Comparison of ENCODE assay signal across 17 cellular contexts in the genomic region with DNA sequence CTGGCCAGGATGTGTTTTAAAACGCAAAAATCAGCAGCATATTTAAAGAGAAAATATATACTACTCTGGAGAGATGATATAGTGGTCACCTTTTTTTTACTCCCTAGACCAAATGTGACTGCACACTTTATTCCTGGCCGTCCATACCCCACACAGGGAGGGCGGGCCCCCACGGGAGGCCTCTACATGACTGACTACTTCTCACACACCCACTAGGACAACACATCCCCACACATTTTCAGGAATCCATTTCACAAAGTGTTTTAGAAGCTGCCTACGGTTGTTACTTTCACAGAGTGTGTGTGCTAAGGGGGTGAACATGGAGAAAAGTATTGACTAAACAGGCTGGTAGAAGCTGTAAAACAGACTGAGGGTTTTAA.
A peak's percentile ranks its signal among the peaks of the same experiment; 100 is the strongest.
DNase-seq lines count a peak whose midpoint lies in the region; ATAC-seq and TF ChIP-seq lines count a peak whose summit lies in the region.
"Had no signal": no experiment of that assay in that cellular context is flagged by ENCODE, and none has a peak within 500 bp of the region (broad histone marks: within the 10 kb centered on the region; RNA-seq: fewer than 3 reads in every experiment).

No MANE protein-coding gene starts in this region.

- WGBS in stomach, 5 donors = 70 to 85% (median 77%) methylated on average over 5 of the region's 5 CpGs

- intact Hi-C loops in stomach (cut with DNase I; ENCODE audit: low total_unique reads) = no loop called here

- H3K27ac Mint-ChIP-seq in activated naive CD8-positive, alpha-beta T cell = peak overlapping the region; percentile 82
- H3K27ac Mint-ChIP-seq in activated naive CD8-positive, alpha-beta T cell treated with anti-CD3 and anti-CD28 coated beads for 36 hours = no peak overlapping the region
- peak overlapping the region; percentile 58 for H3K27ac Mint-ChIP-seq in activated T-helper 17 cell treated with anti-CD3 and anti-CD28 coated beads, Interleukin-2, amount 50 U/mL, for 72 hours
- peak overlapping the region; percentile 74 for H3K27ac Mint-ChIP-seq in mesothelial cell of epicardium
- H3K27ac Mint-ChIP-seq: activated naive CD8-positive, alpha-beta T cell treated with anti-CD3 and anti-CD28 coated beads, Interleukin-2, amount 10 ng/mL, durations not matched to agents 7 days and 5 days had no signal

- H3K27me3 ChIP-seq in stomach (no peaks in the 10 kb centered on the region), H7 (ENCODE audit: control insufficient read depth, insufficient read depth, low read length) (no peaks in the 10 kb centered on the region)

- H3K4me3 Mint-ChIP-seq in activated naive CD8-positive, alpha-beta T cell = no peak overlapping the region
- H3K4me3 Mint-ChIP-seq in activated naive CD8-positive, alpha-beta T cell treated with anti-CD3 and anti-CD28 coated beads for 36 hours = no peak overlapping the region
- peak overlapping the region; percentile 20 for H3K4me3 Mint-ChIP-seq in activated T-helper 17 cell treated with anti-CD3 and anti-CD28 coated beads, Interleukin-2, amount 50 U/mL, for 72 hours
- H3K4me3 Mint-ChIP-seq in mesothelial cell of epicardium = no peak overlapping the region
- H3K4me3 Mint-ChIP-seq: activated naive CD8-positive, alpha-beta T cell treated with anti-CD3 and anti-CD28 coated beads, Interleukin-2, amount 10 ng/mL, durations not matched to agents 7 days and 5 days; CD4-positive, alpha-beta memory T cell had no signal

- DNase-seq in activated naive CD8-positive, alpha-beta T cell treated with anti-CD3 and anti-CD28 coated beads for 36 hours = no peak
- DNase-seq in mesothelial cell of epicardium (ENCODE audit: low spot score in 2 of 2, unreplicated experiment in 2 of 2) (no peak), stomach (no peak), H7 (no peak), DMS153 treated with DMSO at 0.1 percent for 48 hours (lab: John Stamatoyannopoulos, UW; ENCODE audit: unreplicated experiment) (no peak), AML-193 (lab: John Stamatoyannopoulos, UW) (no peak)
- DNase-seq: activated CD4-positive, alpha-beta T cell treated with anti-CD3 and anti-CD28 coated beads, Interleukin-2, amount 50 U/mL, for 1 hour; activated naive CD8-positive, alpha-beta T cell treated with anti-CD3 and anti-CD28 coated beads, Interleukin-2, amount 10 ng/mL, durations not matched to agents 7 days and 5 days; CD4-positive, alpha-beta memory T cell; cortex of kidney; DMS79; Kasumi-1; NCI-H1092 treated with DMSO at 0.1 percent for 48 hours; NCI-H524 treated with DMSO at 0.1 percent for 48 hours; occipital lobe had no signal

- TF ChIP-seq EP300 in stomach (IDR thresholded peaks at IDR 0.05) = no peak

- TF ChIP-seq CTCF in mesothelial cell of epicardium (IDR thresholded peaks at IDR 0.05; ENCODE audit: unreplicated experiment) (no peak), stomach (IDR thresholded peaks at IDR 0.05) (no peak)

- H3K36me3 ChIP-seq in stomach = peaks cover 0 to 10% (median 4%) of the 10 kb centered on the region in 4 donors
- H3K36me3 ChIP-seq in H7 (replicated peaks; ENCODE audit: control insufficient read depth, insufficient read depth, low read length) = peaks cover 1% of the 10 kb centered on the region; the same call in 1 of the 2 replicates

- H3K4me1 Mint-ChIP-seq in activated naive CD8-positive, alpha-beta T cell (ENCODE audit: low read depth) = peaks cover 68% of the 10 kb centered on the region
- H3K4me1 Mint-ChIP-seq in activated naive CD8-positive, alpha-beta T cell treated with anti-CD3 and anti-CD28 coated beads for 36 hours = peaks cover 62% of the 10 kb centered on the region
- H3K4me1 Mint-ChIP-seq in activated T-helper 17 cell treated with anti-CD3 and anti-CD28 coated beads, Interleukin-2, amount 50 U/mL, for 72 hours = peaks cover 38% of the 10 kb centered on the region
- H3K4me1 Mint-ChIP-seq in mesothelial cell of epicardium = peaks cover 11% of the 10 kb centered on the region

- peaks cover 40 to 96% (median 57%) of the 10 kb centered on the region in 4 donors for H3K4me1 ChIP-seq in stomach

- no peaks in the 10 kb centered on the region for H3K9me3 Mint-ChIP-seq in activated naive CD8-positive, alpha-beta T cell (ENCODE audit: low read depth)
- H3K9me3 Mint-ChIP-seq in activated naive CD8-positive, alpha-beta T cell treated with anti-CD3 and anti-CD28 coated beads for 36 hours = no peaks in the 10 kb centered on the region
- no peaks in the 10 kb centered on the region for H3K9me3 Mint-ChIP-seq in activated T-helper 17 cell treated with anti-CD3 and anti-CD28 coated beads, Interleukin-2, amount 50 U/mL, for 72 hours
- no peaks in the 10 kb centered on the region for H3K9me3 Mint-ChIP-seq in mesothelial cell of epicardium
- H3K9me3 Mint-ChIP-seq: activated naive CD8-positive, alpha-beta T cell treated with anti-CD3 and anti-CD28 coated beads, Interleukin-2, amount 10 ng/mL, durations not matched to agents 7 days and 5 days; CD4-positive, alpha-beta memory T cell had no signal

- H3K4me3 ChIP-seq in stomach (no peak overlapping the region), H7 (ENCODE audit: insufficient read depth, low read depth, low read length) (no peak overlapping the region)

- no peak for TF ChIP-seq POLR2A in stomach (IDR thresholded peaks at IDR 0.05)

- H3K27ac ChIP-seq in stomach = peak overlapping the region in 4 of 5 donors; percentile 23 to 55 (median 46)

- no peaks in the 10 kb centered on the region for H3K9me3 ChIP-seq in stomach

- peaks cover 17% of the 10 kb centered on the region for H3K36me3 Mint-ChIP-seq in activated naive CD8-positive, alpha-beta T cell
- peaks cover 42% of the 10 kb centered on the region for H3K36me3 Mint-ChIP-seq in activated naive CD8-positive, alpha-beta T cell treated with anti-CD3 and anti-CD28 coated beads for 36 hours
- peaks cover 93% of the 10 kb centered on the region for H3K36me3 Mint-ChIP-seq in activated T-helper 17 cell treated with anti-CD3 and anti-CD28 coated beads, Interleukin-2, amount 50 U/mL, for 72 hours (ENCODE audit: low read depth)
- H3K36me3 Mint-ChIP-seq in mesothelial cell of epicardium = peaks cover 22% of the 10 kb centered on the region

- no peak for ATAC-seq in activated T-helper 17 cell treated with anti-CD3 and anti-CD28 coated beads, Interleukin-2, amount 50 U/mL, for 72 hours (replicated peaks)

- H3K27me3 Mint-ChIP-seq in activated naive CD8-positive, alpha-beta T cell = no peaks in the 10 kb centered on the region
- no peaks in the 10 kb centered on the region for H3K27me3 Mint-ChIP-seq in activated naive CD8-positive, alpha-beta T cell treated with anti-CD3 and anti-CD28 coated beads for 36 hours
- H3K27me3 Mint-ChIP-seq in activated T-helper 17 cell treated with anti-CD3 and anti-CD28 coated beads, Interleukin-2, amount 50 U/mL, for 72 hours = no peaks in the 10 kb centered on the region
- no peaks in the 10 kb centered on the region for H3K27me3 Mint-ChIP-seq in mesothelial cell of epicardium (ENCODE audit: low read depth)
- H3K27me3 Mint-ChIP-seq: activated naive CD8-positive, alpha-beta T cell treated with anti-CD3 and anti-CD28 coated beads, Interleukin-2, amount 10 ng/mL, durations not matched to agents 7 days and 5 days; CD4-positive, alpha-beta memory T cell had no signal
